In the genomic region with DNA sequence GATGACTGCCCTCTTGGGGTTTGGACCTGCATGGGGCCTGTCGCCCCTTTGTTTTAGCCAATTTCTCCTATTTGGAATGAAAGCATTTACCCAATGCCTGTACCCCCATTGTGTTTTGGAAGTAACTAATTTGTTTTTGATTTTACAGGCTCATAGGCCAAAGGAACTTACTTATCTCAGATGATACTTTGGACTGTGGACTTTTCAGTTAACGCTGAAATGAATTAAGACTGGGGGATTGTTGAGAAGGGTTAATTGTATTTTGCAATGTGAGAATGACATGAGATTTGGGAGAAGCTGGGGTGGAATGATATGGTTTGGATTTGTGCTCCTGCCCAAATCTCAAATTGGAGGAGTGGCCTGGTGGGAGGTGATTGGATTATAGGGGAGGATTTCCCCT, we compare ENCODE assay signal across 16 cellular contexts.
DNase-seq lines count a peak whose midpoint lies in the region; ATAC-seq and TF ChIP-seq lines count a peak whose summit lies in the region.
"Had no signal": no experiment of that assay in that cellular context is flagged by ENCODE, and none has a peak within 500 bp of the region (broad histone marks: within the 10 kb centered on the region; RNA-seq: fewer than 3 reads in every experiment).

No MANE protein-coding gene starts in this region.

- peaks cover 11% of the 10 kb centered on the region for H3K4me1 Mint-ChIP-seq in chondrocyte (ENCODE audit: low read depth)
- H3K4me1 Mint-ChIP-seq: CD4-positive, CD25-positive, alpha-beta regulatory T cell; CD8-positive, alpha-beta memory T cell had no signal

- peaks cover 11% of the 10 kb centered on the region for H3K9me3 Mint-ChIP-seq in chondrocyte (ENCODE audit: low read depth)
- H3K9me3 Mint-ChIP-seq: HFFc6 had no signal

- TF ChIP-seq CTCF in dorsolateral prefrontal cortex (IDR thresholded peaks at IDR 0.05 in 54 of 56, conservative IDR thresholded peaks at IDR 0.05 in 2 of 56; ENCODE audit: low read depth in 1 of 56, partially characterized antibody in 56 of 56) (no peak), GM20000 (IDR thresholded peaks at IDR 0.05; ENCODE audit: extremely low read depth, missing control alignments) (no peak), chondrocyte (IDR thresholded peaks at IDR 0.05) (no peak)

- peaks cover 2% of the 10 kb centered on the region for H3K36me3 Mint-ChIP-seq in chondrocyte (ENCODE audit: low read depth)
- H3K36me3 Mint-ChIP-seq: CD4-positive, CD25-positive, alpha-beta regulatory T cell had no signal

- H3K27me3 Mint-ChIP-seq in chondrocyte (ENCODE audit: low read depth) = peaks cover 2% of the 10 kb centered on the region
- H3K27me3 Mint-ChIP-seq: CD4-positive, CD25-positive, alpha-beta regulatory T cell had no signal

- no peaks in the 10 kb centered on the region for H3K27me3 ChIP-seq in dorsolateral prefrontal cortex
- H3K27me3 ChIP-seq: BE2C had no signal

- no peak overlapping the region for H3K4me3 ChIP-seq in dorsolateral prefrontal cortex

- H3K27ac ChIP-seq in angular gyrus (ENCODE audit: low read depth, low read length) (peak overlapping the region; percentile 88), dorsolateral prefrontal cortex (peak overlapping the region; percentile 9 to 100 (median 98)), substantia nigra (ENCODE audit: low read depth, low read length, poor library complexity, severe bottlenecking) (peak overlapping the region; percentile 92)

- DNase-seq in dorsolateral prefrontal cortex (no peak), substantia nigra (lab: John Stamatoyannopoulos, UW) (no peak), GM20000 (ENCODE audit: low spot score) (no peak), chondrocyte (ENCODE audit: low spot score) (no peak)
- DNase-seq: ACHN; BE2C; C1 segment of cervical spinal cord; CD4-positive, CD25-positive, alpha-beta regulatory T cell; CD8-positive, alpha-beta memory T cell; COR-L47; GOT3; H7; HFFc6 had no signal

- H3K27ac Mint-ChIP-seq in chondrocyte (ENCODE audit: unreplicated experiment) = no peak overlapping the region
- H3K27ac Mint-ChIP-seq: CD4-positive, CD25-positive, alpha-beta regulatory T cell; CD8-positive, alpha-beta memory T cell; HFFc6 had no signal

- no peak for ATAC-seq in HG02588 (IDR thresholded peaks at IDR 0.05; ENCODE audit: unreplicated experiment)
- ATAC-seq: HCT116 had no signal

- H3K4me3 Mint-ChIP-seq in chondrocyte (ENCODE audit: unreplicated experiment) = no peak overlapping the region
- H3K4me3 Mint-ChIP-seq: CD4-positive, CD25-positive, alpha-beta regulatory T cell; CD8-positive, alpha-beta memory T cell; HFFc6 had no signal

- intact Hi-C loops in dorsolateral prefrontal cortex (cut with DNase I) = no loop called here
